1 cellular context compared by ENCODE assay signal in the genomic region with DNA sequence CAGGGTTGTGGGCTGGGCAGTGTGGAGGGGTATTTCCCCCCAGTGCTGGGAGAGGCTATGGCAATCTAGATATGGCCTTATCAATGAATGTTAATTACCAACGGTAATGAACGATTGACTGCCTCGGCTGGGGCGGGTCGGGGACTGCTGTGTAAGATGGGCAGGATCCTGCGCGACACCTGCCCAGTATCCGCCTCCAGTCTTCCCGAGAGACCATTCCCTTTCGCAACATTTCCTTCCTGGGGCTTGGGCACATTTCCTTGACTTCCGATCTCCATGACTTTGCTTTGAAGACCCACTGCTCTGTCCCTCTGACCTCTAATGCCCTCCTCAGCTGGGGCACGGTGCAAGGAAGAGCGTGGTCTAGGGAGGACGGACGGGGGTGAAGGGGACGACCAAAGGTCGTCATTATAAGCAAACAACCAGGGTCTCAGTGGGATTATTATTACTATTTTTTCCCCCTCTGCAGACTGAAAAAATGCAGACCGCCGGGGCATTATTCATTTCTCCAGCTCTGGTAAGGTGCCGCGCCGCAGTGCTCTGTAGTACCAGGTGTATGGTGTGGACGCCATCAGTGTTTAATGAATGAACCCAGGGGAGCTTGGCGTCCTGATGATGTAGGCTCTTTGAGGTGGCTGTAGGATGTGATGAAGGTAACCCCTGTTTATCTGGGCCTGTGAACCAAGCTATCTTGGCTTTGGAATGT.
A peak's percentile ranks its signal among the peaks of the same experiment; 100 is the strongest.
TF ChIP-seq lines count a peak whose summit lies in the region.

No MANE protein-coding gene starts in this region.

TF ChIP-seq in HEK293, 187 proteins besides CTCF, POLR2A, EP300 and RAD21 (continued from another document):
- TF ChIP-seq, protein P1, sequence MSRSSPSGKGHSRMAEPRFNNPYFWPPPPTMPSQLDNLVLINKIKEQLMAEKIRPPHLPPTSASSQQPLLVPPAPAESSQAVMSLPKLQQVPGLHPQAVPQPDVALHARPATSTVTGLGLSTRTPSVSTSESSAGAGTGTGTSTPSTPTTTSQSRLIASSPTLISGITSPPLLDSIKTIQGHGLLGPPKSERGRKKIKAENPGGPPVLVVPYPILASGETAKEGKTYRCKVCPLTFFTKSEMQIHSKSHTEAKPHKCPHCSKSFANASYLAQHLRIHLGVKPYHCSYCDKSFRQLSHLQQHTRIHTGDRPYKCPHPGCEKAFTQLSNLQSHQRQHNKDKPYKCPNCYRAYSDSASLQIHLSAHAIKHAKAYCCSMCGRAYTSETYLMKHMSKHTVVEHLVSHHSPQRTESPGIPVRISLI (tag by site-specific recombination; IDR thresholded peaks at IDR 0.05): no peak
- TF ChIP-seq ZEB2 (tag by site-specific recombination; IDR thresholded peaks at IDR 0.05) (no peak), ZNF677 (tag by site-specific recombination; IDR thresholded peaks at IDR 0.05) (no peak), ZNF561 (tag by site-specific recombination; IDR thresholded peaks at IDR 0.05; ENCODE audit: borderline replicate concordance) (no peak), ZNF658 (tag by site-specific recombination; IDR thresholded peaks at IDR 0.05) (no peak), ZNF610 (tag by site-specific recombination; IDR thresholded peaks at IDR 0.05; ENCODE audit: borderline replicate concordance) (no peak), SCRT1 (tag by site-specific recombination; IDR thresholded peaks at IDR 0.05; ENCODE audit: borderline replicate concordance) (no peak), ZFP3 (tag by site-specific recombination; IDR thresholded peaks at IDR 0.05; ENCODE audit: low read depth) (no peak), ZNF768 (tag by site-specific recombination; IDR thresholded peaks at IDR 0.05) (no peak), ZNF843 (tag by site-specific recombination; IDR thresholded peaks at IDR 0.05) (0 out of 2 replicates have a peak, but pooled peaks have one; percentile 33), ZFP69B (tag by site-specific recombination; IDR thresholded peaks at IDR 0.05) (0 out of 2 replicates have a peak, but pooled peaks have one; percentile 50), SALL2 (tag by site-specific recombination; IDR thresholded peaks at IDR 0.05; ENCODE audit: borderline replicate concordance) (no peak), ZNF112 (tag by site-specific recombination; IDR thresholded peaks at IDR 0.05) (no peak), ZNF214 (tag by site-specific recombination; IDR thresholded peaks at IDR 0.05; ENCODE audit: borderline replicate concordance) (no peak), ZNF23 (tag by site-specific recombination; IDR thresholded peaks at IDR 0.05; ENCODE audit: borderline replicate concordance) (no peak), ZNF621 (tag by site-specific recombination; IDR thresholded peaks at IDR 0.05) (no peak), ZBTB20 (tag by site-specific recombination; IDR thresholded peaks at IDR 0.05) (no peak), ZNF664 (tag by site-specific recombination; IDR thresholded peaks at IDR 0.05) (no peak), GLIS2 (tag by site-specific recombination; IDR thresholded peaks at IDR 0.05) (no peak), HOXD13 (CRISPR knock-in tag; IDR thresholded peaks at IDR 0.05; ENCODE audit: borderline replicate concordance) (no peak)
- TF ChIP-seq, protein P2, sequence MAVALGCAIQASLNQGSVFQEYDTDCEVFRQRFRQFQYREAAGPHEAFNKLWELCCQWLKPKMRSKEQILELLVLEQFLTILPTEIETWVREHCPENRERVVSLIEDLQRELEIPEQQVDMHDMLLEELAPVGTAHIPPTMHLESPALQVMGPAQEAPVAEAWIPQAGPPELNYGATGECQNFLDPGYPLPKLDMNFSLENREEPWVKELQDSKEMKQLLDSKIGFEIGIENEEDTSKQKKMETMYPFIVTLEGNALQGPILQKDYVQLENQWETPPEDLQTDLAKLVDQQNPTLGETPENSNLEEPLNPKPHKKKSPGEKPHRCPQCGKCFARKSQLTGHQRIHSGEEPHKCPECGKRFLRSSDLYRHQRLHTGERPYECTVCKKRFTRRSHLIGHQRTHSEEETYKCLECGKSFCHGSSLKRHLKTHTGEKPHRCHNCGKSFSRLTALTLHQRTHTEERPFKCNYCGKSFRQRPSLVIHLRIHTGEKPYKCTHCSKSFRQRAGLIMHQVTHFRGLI (tag by site-specific recombination; IDR thresholded peaks at IDR 0.05): no peak
- TF ChIP-seq, protein P3, sequence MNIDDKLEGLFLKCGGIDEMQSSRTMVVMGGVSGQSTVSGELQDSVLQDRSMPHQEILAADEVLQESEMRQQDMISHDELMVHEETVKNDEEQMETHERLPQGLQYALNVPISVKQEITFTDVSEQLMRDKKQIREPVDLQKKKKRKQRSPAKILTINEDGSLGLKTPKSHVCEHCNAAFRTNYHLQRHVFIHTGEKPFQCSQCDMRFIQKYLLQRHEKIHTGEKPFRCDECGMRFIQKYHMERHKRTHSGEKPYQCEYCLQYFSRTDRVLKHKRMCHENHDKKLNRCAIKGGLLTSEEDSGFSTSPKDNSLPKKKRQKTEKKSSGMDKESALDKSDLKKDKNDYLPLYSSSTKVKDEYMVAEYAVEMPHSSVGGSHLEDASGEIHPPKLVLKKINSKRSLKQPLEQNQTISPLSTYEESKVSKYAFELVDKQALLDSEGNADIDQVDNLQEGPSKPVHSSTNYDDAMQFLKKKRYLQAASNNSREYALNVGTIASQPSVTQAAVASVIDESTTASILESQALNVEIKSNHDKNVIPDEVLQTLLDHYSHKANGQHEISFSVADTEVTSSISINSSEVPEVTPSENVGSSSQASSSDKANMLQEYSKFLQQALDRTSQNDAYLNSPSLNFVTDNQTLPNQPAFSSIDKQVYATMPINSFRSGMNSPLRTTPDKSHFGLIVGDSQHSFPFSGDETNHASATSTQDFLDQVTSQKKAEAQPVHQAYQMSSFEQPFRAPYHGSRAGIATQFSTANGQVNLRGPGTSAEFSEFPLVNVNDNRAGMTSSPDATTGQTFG (tag by site-specific recombination; IDR thresholded peaks at IDR 0.05; ENCODE audit: borderline replicate concordance): no peak
- TF ChIP-seq, protein P4, sequence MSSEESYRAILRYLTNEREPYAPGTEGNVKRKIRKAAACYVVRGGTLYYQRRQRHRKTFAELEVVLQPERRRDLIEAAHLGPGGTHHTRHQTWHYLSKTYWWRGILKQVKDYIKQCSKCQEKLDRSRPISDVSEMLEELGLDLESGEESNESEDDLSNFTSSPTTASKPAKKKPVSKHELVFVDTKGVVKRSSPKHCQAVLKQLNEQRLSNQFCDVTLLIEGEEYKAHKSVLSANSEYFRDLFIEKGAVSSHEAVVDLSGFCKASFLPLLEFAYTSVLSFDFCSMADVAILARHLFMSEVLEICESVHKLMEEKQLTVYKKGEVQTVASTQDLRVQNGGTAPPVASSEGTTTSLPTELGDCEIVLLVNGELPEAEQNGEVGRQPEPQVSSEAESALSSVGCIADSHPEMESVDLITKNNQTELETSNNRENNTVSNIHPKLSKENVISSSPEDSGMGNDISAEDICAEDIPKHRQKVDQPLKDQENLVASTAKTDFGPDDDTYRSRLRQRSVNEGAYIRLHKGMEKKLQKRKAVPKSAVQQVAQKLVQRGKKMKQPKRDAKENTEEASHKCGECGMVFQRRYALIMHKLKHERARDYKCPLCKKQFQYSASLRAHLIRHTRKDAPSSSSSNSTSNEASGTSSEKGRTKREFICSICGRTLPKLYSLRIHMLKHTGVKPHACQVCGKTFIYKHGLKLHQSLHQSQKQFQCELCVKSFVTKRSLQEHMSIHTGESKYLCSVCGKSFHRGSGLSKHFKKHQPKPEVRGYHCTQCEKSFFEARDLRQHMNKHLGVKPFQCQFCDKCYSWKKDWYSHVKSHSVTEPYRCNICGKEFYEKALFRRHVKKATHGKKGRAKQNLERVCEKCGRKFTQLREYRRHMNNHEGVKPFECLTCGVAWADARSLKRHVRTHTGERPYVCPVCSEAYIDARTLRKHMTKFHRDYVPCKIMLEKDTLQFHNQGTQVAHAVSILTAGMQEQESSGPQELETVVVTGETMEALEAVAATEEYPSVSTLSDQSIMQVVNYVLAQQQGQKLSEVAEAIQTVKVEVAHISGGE (tag by site-specific recombination; conservative IDR thresholded peaks at IDR 0.05; ENCODE audit: low read depth): peak; percentile 57; the same call in 1 of the 2 replicates
- TF ChIP-seq, protein P5, sequence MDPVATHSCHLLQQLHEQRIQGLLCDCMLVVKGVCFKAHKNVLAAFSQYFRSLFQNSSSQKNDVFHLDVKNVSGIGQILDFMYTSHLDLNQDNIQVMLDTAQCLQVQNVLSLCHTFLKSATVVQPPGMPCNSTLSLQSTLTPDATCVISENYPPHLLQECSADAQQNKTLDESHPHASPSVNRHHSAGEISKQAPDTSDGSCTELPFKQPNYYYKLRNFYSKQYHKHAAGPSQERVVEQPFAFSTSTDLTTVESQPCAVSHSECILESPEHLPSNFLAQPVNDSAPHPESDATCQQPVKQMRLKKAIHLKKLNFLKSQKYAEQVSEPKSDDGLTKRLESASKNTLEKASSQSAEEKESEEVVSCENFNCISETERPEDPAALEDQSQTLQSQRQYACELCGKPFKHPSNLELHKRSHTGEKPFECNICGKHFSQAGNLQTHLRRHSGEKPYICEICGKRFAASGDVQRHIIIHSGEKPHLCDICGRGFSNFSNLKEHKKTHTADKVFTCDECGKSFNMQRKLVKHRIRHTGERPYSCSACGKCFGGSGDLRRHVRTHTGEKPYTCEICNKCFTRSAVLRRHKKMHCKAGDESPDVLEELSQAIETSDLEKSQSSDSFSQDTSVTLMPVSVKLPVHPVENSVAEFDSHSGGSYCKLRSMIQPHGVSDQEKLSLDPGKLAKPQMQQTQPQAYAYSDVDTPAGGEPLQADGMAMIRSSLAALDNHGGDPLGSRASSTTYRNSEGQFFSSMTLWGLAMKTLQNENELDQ (tag by site-specific recombination; IDR thresholded peaks at IDR 0.05; ENCODE audit: low read depth): no peak
- TF ChIP-seq, protein P6, sequence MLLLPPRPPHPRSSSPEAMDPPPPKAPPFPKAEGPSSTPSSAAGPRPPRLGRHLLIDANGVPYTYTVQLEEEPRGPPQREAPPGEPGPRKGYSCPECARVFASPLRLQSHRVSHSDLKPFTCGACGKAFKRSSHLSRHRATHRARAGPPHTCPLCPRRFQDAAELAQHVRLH (tag by site-specific recombination; IDR thresholded peaks at IDR 0.05): no peak
- TF ChIP-seq, protein P7, sequence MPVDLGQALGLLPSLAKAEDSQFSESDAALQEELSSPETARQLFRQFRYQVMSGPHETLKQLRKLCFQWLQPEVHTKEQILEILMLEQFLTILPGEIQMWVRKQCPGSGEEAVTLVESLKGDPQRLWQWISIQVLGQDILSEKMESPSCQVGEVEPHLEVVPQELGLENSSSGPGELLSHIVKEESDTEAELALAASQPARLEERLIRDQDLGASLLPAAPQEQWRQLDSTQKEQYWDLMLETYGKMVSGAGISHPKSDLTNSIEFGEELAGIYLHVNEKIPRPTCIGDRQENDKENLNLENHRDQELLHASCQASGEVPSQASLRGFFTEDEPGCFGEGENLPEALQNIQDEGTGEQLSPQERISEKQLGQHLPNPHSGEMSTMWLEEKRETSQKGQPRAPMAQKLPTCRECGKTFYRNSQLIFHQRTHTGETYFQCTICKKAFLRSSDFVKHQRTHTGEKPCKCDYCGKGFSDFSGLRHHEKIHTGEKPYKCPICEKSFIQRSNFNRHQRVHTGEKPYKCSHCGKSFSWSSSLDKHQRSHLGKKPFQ (tag by site-specific recombination; IDR thresholded peaks at IDR 0.05): no peak
- TF ChIP-seq, protein P8, sequence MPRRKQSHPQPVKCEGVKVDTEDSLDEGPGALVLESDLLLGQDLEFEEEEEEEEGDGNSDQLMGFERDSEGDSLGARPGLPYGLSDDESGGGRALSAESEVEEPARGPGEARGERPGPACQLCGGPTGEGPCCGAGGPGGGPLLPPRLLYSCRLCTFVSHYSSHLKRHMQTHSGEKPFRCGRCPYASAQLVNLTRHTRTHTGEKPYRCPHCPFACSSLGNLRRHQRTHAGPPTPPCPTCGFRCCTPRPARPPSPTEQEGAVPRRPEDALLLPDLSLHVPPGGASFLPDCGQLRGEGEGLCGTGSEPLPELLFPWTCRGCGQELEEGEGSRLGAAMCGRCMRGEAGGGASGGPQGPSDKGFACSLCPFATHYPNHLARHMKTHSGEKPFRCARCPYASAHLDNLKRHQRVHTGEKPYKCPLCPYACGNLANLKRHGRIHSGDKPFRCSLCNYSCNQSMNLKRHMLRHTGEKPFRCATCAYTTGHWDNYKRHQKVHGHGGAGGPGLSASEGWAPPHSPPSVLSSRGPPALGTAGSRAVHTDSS (tag by site-specific recombination; IDR thresholded peaks at IDR 0.05): no peak
- TF ChIP-seq, protein P9, sequence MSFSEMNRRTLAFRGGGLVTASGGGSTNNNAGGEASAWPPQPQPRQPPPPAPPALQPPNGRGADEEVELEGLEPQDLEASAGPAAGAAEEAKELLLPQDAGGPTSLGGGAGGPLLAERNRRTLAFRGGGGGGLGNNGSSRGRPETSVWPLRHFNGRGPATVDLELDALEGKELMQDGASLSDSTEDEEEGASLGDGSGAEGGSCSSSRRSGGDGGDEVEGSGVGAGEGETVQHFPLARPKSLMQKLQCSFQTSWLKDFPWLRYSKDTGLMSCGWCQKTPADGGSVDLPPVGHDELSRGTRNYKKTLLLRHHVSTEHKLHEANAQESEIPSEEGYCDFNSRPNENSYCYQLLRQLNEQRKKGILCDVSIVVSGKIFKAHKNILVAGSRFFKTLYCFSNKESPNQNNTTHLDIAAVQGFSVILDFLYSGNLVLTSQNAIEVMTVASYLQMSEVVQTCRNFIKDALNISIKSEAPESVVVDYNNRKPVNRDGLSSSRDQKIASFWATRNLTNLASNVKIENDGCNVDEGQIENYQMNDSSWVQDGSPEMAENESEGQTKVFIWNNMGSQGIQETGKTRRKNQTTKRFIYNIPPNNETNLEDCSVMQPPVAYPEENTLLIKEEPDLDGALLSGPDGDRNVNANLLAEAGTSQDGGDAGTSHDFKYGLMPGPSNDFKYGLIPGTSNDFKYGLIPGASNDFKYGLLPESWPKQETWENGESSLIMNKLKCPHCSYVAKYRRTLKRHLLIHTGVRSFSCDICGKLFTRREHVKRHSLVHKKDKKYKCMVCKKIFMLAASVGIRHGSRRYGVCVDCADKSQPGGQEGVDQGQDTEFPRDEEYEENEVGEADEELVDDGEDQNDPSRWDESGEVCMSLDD (tag by site-specific recombination; IDR thresholded peaks at IDR 0.05): peak; percentile 19; the same call in 1 of the 2 replicates
